Comparison of ENCODE assay signal across 21 cellular contexts in the genomic region with DNA sequence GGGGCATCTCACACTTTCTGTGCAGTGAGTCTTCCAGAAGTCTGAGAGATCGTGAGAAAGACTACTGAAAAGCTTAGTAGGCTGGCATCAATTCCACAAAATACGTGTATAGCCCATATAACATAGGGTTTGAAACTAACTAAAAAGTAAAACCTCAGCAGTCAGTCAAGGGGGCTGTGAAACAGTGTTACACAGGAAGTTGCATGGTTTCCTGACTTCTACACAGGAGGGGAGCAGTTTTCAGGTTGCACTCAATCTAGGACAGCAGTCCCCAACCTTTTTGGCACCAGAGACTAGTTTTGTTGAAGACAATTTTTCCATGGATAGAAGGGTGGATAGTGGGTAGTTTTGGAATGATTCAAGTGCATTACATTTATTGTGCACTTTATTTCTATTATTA. TPM values are rescaled to one million over a fixed set of nuclear protein-coding genes. Genes with fewer than 3 reads are reported as not detected.
DNase-seq lines count a peak whose midpoint lies in the region; ATAC-seq and TF ChIP-seq lines count a peak whose summit lies in the region.
"Had no signal": no experiment of that assay in that cellular context is flagged by ENCODE, and none has a peak within 500 bp of the region (broad histone marks: within the 10 kb centered on the region; RNA-seq: fewer than 3 reads in every experiment).

No MANE protein-coding gene starts in this region.

- peaks cover 3% of the 10 kb centered on the region for H3K36me3 Mint-ChIP-seq in activated naive CD8-positive, alpha-beta T cell
- peaks cover 5% of the 10 kb centered on the region for H3K36me3 Mint-ChIP-seq in activated naive CD8-positive, alpha-beta T cell treated with anti-CD3 and anti-CD28 coated beads, Interleukin-2, amount 50 U/mL, for 24 hours (ENCODE audit: low read depth)
- H3K36me3 Mint-ChIP-seq in natural killer cell (no peaks in the 10 kb centered on the region), T-helper 17 cell (ENCODE audit: low read depth) (peaks cover 3% of the 10 kb centered on the region)
- H3K36me3 Mint-ChIP-seq: CD4-positive, CD25-positive, alpha-beta regulatory T cell had no signal

- H4K20me1 ChIP-seq in HCT116 (ENCODE audit: insufficient read depth) = no peaks in the 10 kb centered on the region

- TF ChIP-seq RAD21 in HCT116 (IDR thresholded peaks at IDR 0.05; ENCODE audit: low read depth) = no peak

- H3K4me3 Mint-ChIP-seq in activated naive CD8-positive, alpha-beta T cell = peak overlapping the region; percentile 3
- H3K4me3 Mint-ChIP-seq in activated naive CD8-positive, alpha-beta T cell treated with anti-CD3 and anti-CD28 coated beads, Interleukin-2, amount 50 U/mL, for 24 hours = no peak overlapping the region
- H3K4me3 Mint-ChIP-seq in natural killer cell (no peak overlapping the region), T-helper 17 cell (no peak overlapping the region)
- H3K4me3 Mint-ChIP-seq: CD4-positive, CD25-positive, alpha-beta regulatory T cell; T-helper 2 cell treated with Interferon-gamma antibody and Interleukin-4, amounts not matched to agents 5 μg/mL and 100 μg/mL, for 36 hours had no signal

- H3K9me3 ChIP-seq in HCT116 (ENCODE audit: control insufficient read depth in 1 of 2, insufficient read depth in 1 of 2, low read depth in 1 of 2, low read length in 2 of 2) (no peaks in the 10 kb centered on the region), T-helper 17 cell (ENCODE audit: control insufficient read depth, low read length, poor library complexity, severe bottlenecking) (no peaks in the 10 kb centered on the region)

- no TSS peak for BruUV-seq in HCT116 (replicated peaks; lab: Mats Ljungman, UMichigan)

- no peaks in the 10 kb centered on the region for H3K9me2 ChIP-seq in HCT116 (ENCODE audit: insufficient read depth)

- H3K27ac Mint-ChIP-seq in activated naive CD8-positive, alpha-beta T cell = peak overlapping the region; percentile 36
- H3K27ac Mint-ChIP-seq in activated naive CD8-positive, alpha-beta T cell treated with anti-CD3 and anti-CD28 coated beads, Interleukin-2, amount 50 U/mL, for 24 hours = no peak overlapping the region
- H3K27ac Mint-ChIP-seq in natural killer cell = peak overlapping the region in 1 of 2 donors; percentile 14
- H3K27ac Mint-ChIP-seq in T-helper 17 cell = no peak overlapping the region
- H3K27ac Mint-ChIP-seq: CD4-positive, CD25-positive, alpha-beta regulatory T cell; T-helper 2 cell treated with Interferon-gamma antibody and Interleukin-4, amounts not matched to agents 5 μg/mL and 100 μg/mL, for 36 hours had no signal

- peaks cover 4% of the 10 kb centered on the region; the same call in 1 of the 2 replicates for H3K27me3 ChIP-seq in HCT116 (ENCODE audit: insufficient read depth, low read length)
- H3K27me3 ChIP-seq: cardiac muscle cell had no signal

- no peaks in the 10 kb centered on the region for H3K9me3 Mint-ChIP-seq in activated naive CD8-positive, alpha-beta T cell (ENCODE audit: low read depth)
- H3K9me3 Mint-ChIP-seq in activated naive CD8-positive, alpha-beta T cell treated with anti-CD3 and anti-CD28 coated beads, Interleukin-2, amount 50 U/mL, for 24 hours = peaks cover 20% of the 10 kb centered on the region
- H3K9me3 Mint-ChIP-seq in natural killer cell = no peaks in the 10 kb centered on the region
- H3K9me3 Mint-ChIP-seq: CD4-positive, CD25-positive, alpha-beta regulatory T cell had no signal

- no peak overlapping the region for H3K27ac ChIP-seq in HCT116 (ENCODE audit: low read depth, low read length)
- H3K27ac ChIP-seq: cardiac muscle cell had no signal

- peak overlapping the region; percentile 88 for H2AFZ ChIP-seq in HCT116 (ENCODE audit: low read depth, low read length, poor library complexity, severe bottlenecking)

- no peak overlapping the region for H3K4me3 ChIP-seq in HCT116 (replicated peaks in 1 of 2; ENCODE audit: low read depth in 1 of 2, low read length in 2 of 2)
- H3K4me3 ChIP-seq: cardiac muscle cell had no signal

- RAD21 ChIA-PET in HCT116 (lab: Charles Lee; ENCODE audit: low non-redundant PET in 1 of 2, low total read pairs in 2 of 2, uncharacterized antibody in 2 of 2, unreplicated experiment in 2 of 2) = no interaction called here

- CTCF ChIA-PET in HCT116 (lab: Charles Lee) = no interaction called here

- H3K36me3 ChIP-seq in HCT116 (ENCODE audit: control insufficient read depth in 1 of 2, insufficient read depth in 2 of 2, low read length in 2 of 2) = no peaks in the 10 kb centered on the region
- H3K36me3 ChIP-seq: cardiac muscle cell had no signal

- H3K9ac ChIP-seq in HCT116 (ENCODE audit: low read length) = no peak overlapping the region

- no peaks in the 10 kb centered on the region for H3K27me3 Mint-ChIP-seq in activated naive CD8-positive, alpha-beta T cell
- no peaks in the 10 kb centered on the region for H3K27me3 Mint-ChIP-seq in activated naive CD8-positive, alpha-beta T cell treated with anti-CD3 and anti-CD28 coated beads, Interleukin-2, amount 50 U/mL, for 24 hours
- H3K27me3 Mint-ChIP-seq in natural killer cell (ENCODE audit: low read depth in 2 of 2) (peaks cover 2 to 13% of the 10 kb centered on the region in 2 donors), T-helper 17 cell (peaks cover 26% of the 10 kb centered on the region)

- no peak for TF ChIP-seq POLR2A in HCT116 (IDR thresholded peaks at IDR 0.05; ENCODE audit: borderline replicate concordance, extremely low read depth, insufficient read depth, insufficient read length)

- intact Hi-C loops in HCT116 (cut with micrococcal nuclease) (no loop called here), natural killer cell (cut with micrococcal nuclease) (no loop called here)

- TF ChIP-seq CTCF in HCT116 (IDR thresholded peaks at IDR 0.05 in 2 of 3, conservative IDR thresholded peaks at IDR 0.05 in 1 of 3; ENCODE audit: borderline replicate concordance in 1 of 3, insufficient read depth in 1 of 3, low read depth in 2 of 3, low read length in 2 of 3) (no peak), natural killer cell (IDR thresholded peaks at IDR 0.05) (no peak)

- no peak overlapping the region for H3K4me2 ChIP-seq in HCT116 (ENCODE audit: low read length)

- H3K4me1 Mint-ChIP-seq in activated naive CD8-positive, alpha-beta T cell (ENCODE audit: low read depth) = peaks cover 59% of the 10 kb centered on the region
- peaks cover 56% of the 10 kb centered on the region for H3K4me1 Mint-ChIP-seq in activated naive CD8-positive, alpha-beta T cell treated with anti-CD3 and anti-CD28 coated beads, Interleukin-2, amount 50 U/mL, for 24 hours
- H3K4me1 Mint-ChIP-seq in natural killer cell = peaks cover 7 to 28% of the 10 kb centered on the region in 2 donors
- peaks cover 7% of the 10 kb centered on the region for H3K4me1 Mint-ChIP-seq in T-helper 17 cell

- no peaks in the 10 kb centered on the region for H3K79me2 ChIP-seq in HCT116 (ENCODE audit: insufficient read depth, low read length)

- no peaks in the 10 kb centered on the region for H3K4me1 ChIP-seq in HCT116 (ENCODE audit: control insufficient read depth in 1 of 2, insufficient read depth in 2 of 2, low read length in 2 of 2)

- DNase-seq in activated naive CD8-positive, alpha-beta T cell treated with anti-CD3 and anti-CD28 coated beads, Interleukin-2, amount 50 U/mL, for 24 hours = no peak
- DNase-seq in HCT116 (ENCODE audit: low read depth, low spot score) (peak; percentile 41), RKO (ENCODE audit: low spot score) (peak; percentile 33), natural killer cell (no peak), DMS79 treated with DMSO at 0.1 percent for 48 hours (lab: John Stamatoyannopoulos, UW) (no peak), ureter (ENCODE audit: low spot score) (no peak), T-helper 17 cell (no peak)
- DNase-seq: activated CD8-positive, alpha-beta memory T cell treated with anti-CD3 and anti-CD28 coated beads for 24 hours; activated effector memory CD4-positive, alpha-beta T cell treated with anti-CD3 and anti-CD28 coated beads, Interleukin-2, amount 50 U/mL, for 16 hours; effector memory CD4-positive, alpha-beta T cell; GF-D8; NCI-H1417; NCI-H446 treated with DMSO at 0.1 percent for 48 hours had no signal

- POLR2A ChIA-PET in HCT116 (lab: Charles Lee) = no interaction called here

- no peak for ATAC-seq in activated naive CD8-positive, alpha-beta T cell treated with anti-CD3 and anti-CD28 coated beads, Interleukin-2, amount 50 U/mL, for 24 hours
- peak; percentile 61 for ATAC-seq in HCT116
- peak in 2 of 3 donors; percentile 55 to 57 for ATAC-seq in natural killer cell
- no peak for ATAC-seq in T-helper 17 cell
- ATAC-seq: left lobe of liver had no signal

TF ChIP-seq in HCT116, 20 proteins besides CTCF, POLR2A, EP300 and RAD21:
- TF ChIP-seq SRF (IDR thresholded peaks at IDR 0.05; ENCODE audit: low read depth) (peak; percentile 56; the same call in 1 of the 2 replicates), ELF1 (IDR thresholded peaks at IDR 0.05; ENCODE audit: borderline replicate concordance, low read depth) (peak; percentile 78), SP1 (IDR thresholded peaks at IDR 0.05; ENCODE audit: low read depth) (no peak), CEBPB (IDR thresholded peaks at IDR 0.05; ENCODE audit: low read depth) (peak; percentile 30; the same call in 1 of the 2 replicates), JUND (IDR thresholded peaks at IDR 0.05) (no peak), TCF7L2 (IDR thresholded peaks at IDR 0.05; ENCODE audit: borderline replicate concordance, extremely low read depth, insufficient read depth, insufficient read length) (no peak), EZH2phosphoT487 (IDR thresholded peaks at IDR 0.05; ENCODE audit: borderline replicate concordance) (no peak)
TF ChIP-seq in HCT116: peak in this region for 3.

RNA-seq across cellular contexts. Expression of a gene that starts 4.7 kb away (rescaled TPM):
- total RNA-seq in HCT116 (2021; ENCODE audit: unreplicated experiment) = not detected
- polyA plus RNA-seq in HCT116 (2012) = not detected in 2 replicates
- total RNA-seq in natural killer cell = 1 to 10 TPM; 2.0 to 5.1 (median 2.2) TPM
- 1.8 TPM for total RNA-seq in ureter
- total RNA-seq in T-helper 17 cell = 1 to 10 TPM in 1 of 2 donors, under 1 TPM in 1; 0.73 to 1.6 TPM
- total RNA-seq: cardiac muscle cell; CD4-positive, CD25-positive, alpha-beta regulatory T cell; myocyte; pulmonary artery endothelial cell; RPMI7951 had no signal
- polyA plus RNA-seq: cardiac muscle cell had no signal

Comparison
In these comparisons a context has a peak if more than half of its experiments do, and no peak if none do; other contexts are left out.
1. ATAC-seq: peak in HCT116 (single experiment) and natural killer cell (2 of 3); none in activated naive CD8-positive, alpha-beta T cell treated with anti-CD3 and anti-CD28 coated beads, Interleukin-2, amount 50 U/mL, for 24 hours (single experiment) and T-helper 17 cell (single experiment).
2. DNase-seq: peak in HCT116 (single experiment) and RKO (single experiment); none in activated naive CD8-positive, alpha-beta T cell treated with anti-CD3 and anti-CD28 coated beads, Interleukin-2, amount 50 U/mL, for 24 hours (single experiment), natural killer cell (single experiment), DMS79 treated with DMSO at 0.1 percent for 48 hours (single experiment), ureter (single experiment) and T-helper 17 cell (0 of 3).